In genomic region chr9:109409998-109410397, GRCh38 we compare ENCODE assay signal across 12 cellular contexts.
DNase-seq lines count a peak whose midpoint lies in the region; TF ChIP-seq lines count a peak whose summit lies in the region.
"Had no signal": no experiment of that assay in that cellular context is flagged by ENCODE, and none has a peak within 500 bp of the region (broad histone marks: within the 10 kb centered on the region; RNA-seq: fewer than 3 reads in every experiment).

No MANE protein-coding gene starts in this region.

- no peaks in the 10 kb centered on the region for H3K27me3 ChIP-seq in OCI-LY3 (ENCODE audit: low read depth, low read length)

- H3K27ac ChIP-seq in OCI-LY3 (ENCODE audit: low read length) = peak overlapping the region; percentile 94

- H3K4me3 Mint-ChIP-seq in endothelial cell (ENCODE audit: unreplicated experiment) = no peak overlapping the region
- H3K4me3 Mint-ChIP-seq: CD8-positive, alpha-beta memory T cell had no signal

- no peaks in the 10 kb centered on the region for H3K79me2 ChIP-seq in OCI-LY3 (ENCODE audit: low read length)

- TF ChIP-seq CTCF in OCI-LY3 (IDR thresholded peaks at IDR 0.05; ENCODE audit: low read depth, low read length) = peak; percentile 51
- TF ChIP-seq CTCF in endothelial cell (IDR thresholded peaks at IDR 0.05; ENCODE audit: unreplicated experiment) = no peak

- no peak overlapping the region for H3K27ac Mint-ChIP-seq in endothelial cell (ENCODE audit: unreplicated experiment)
- H3K27ac Mint-ChIP-seq: CD8-positive, alpha-beta memory T cell had no signal

- H2AFZ ChIP-seq in OCI-LY3 (ENCODE audit: low read depth, low read length) = no peak overlapping the region

- no peaks in the 10 kb centered on the region for H4K20me1 ChIP-seq in OCI-LY3 (ENCODE audit: insufficient read depth, low read length)

- H3K9me3 Mint-ChIP-seq in endothelial cell (ENCODE audit: unreplicated experiment) = no peaks in the 10 kb centered on the region
- H3K9me3 Mint-ChIP-seq: CD8-positive, alpha-beta memory T cell; naive thymus-derived CD4-positive, alpha-beta T cell had no signal

- no peaks in the 10 kb centered on the region for H3K9me3 ChIP-seq in OCI-LY3 (ENCODE audit: insufficient read depth, low read length)

- H3K4me3 ChIP-seq in OCI-LY3 (ENCODE audit: low read length) = peak overlapping the region; percentile 65

- H3K4me1 Mint-ChIP-seq in endothelial cell (ENCODE audit: unreplicated experiment) = no peaks in the 10 kb centered on the region

- peaks cover 2% of the 10 kb centered on the region for H3K27me3 Mint-ChIP-seq in endothelial cell (ENCODE audit: unreplicated experiment)

- H3K36me3 ChIP-seq in OCI-LY3 (replicated peaks; ENCODE audit: low read depth, low read length) = no peaks in the 10 kb centered on the region

- peak overlapping the region; percentile 72 for H3K9ac ChIP-seq in OCI-LY3 (ENCODE audit: low read length)

- H3K4me1 ChIP-seq in OCI-LY3 (ENCODE audit: low read length) = peaks cover 69% of the 10 kb centered on the region

- DNase-seq in stimulated activated CD4-positive, alpha-beta T cell treated with anti-CD3 and anti-CD28 coated beads, Interleukin-1b, Interleukin-23, amount 100 ng/mL, for 48 hours = peak; percentile 36
- no peak for DNase-seq in stimulated activated CD4-positive, alpha-beta T cell treated with anti-CD3 and anti-CD28 coated beads, Interleukin-4, amount 100 ng/mL, for 4 hours
- DNase-seq in endothelial cell (ENCODE audit: low spot score) = peak; percentile 62
- no peak for DNase-seq in NCI-H2081 (lab: John Stamatoyannopoulos, UW)
- DNase-seq in T1000 (lab: John Stamatoyannopoulos, UW) = no peak
- no peak for DNase-seq in NCI-H1105 treated with DMSO at 0.1 percent for 48 hours (lab: John Stamatoyannopoulos, UW)
- DNase-seq in hippocampal formation (lab: John Stamatoyannopoulos, UW) = no peak
- DNase-seq: activated CD4-positive, CD25-positive, alpha-beta regulatory T cell treated with anti-CD3 and anti-CD28 coated beads, Interleukin-2, amount 50 U/mL, for 72 hours; CD8-positive, alpha-beta memory T cell; naive thymus-derived CD4-positive, alpha-beta T cell; NCI-H2107 had no signal

- no peaks in the 10 kb centered on the region for H3K36me3 Mint-ChIP-seq in endothelial cell (ENCODE audit: low read depth, unreplicated experiment)
- H3K36me3 Mint-ChIP-seq: CD8-positive, alpha-beta memory T cell; naive thymus-derived CD4-positive, alpha-beta T cell had no signal

- H3K4me2 ChIP-seq in OCI-LY3 (ENCODE audit: low read length) = peak overlapping the region; percentile 91

Comparison
In these comparisons a context has a peak if more than half of its experiments do, and no peak if none do; other contexts are left out.
1. DNase-seq: peak in stimulated activated CD4-positive, alpha-beta T cell treated with anti-CD3 and anti-CD28 coated beads, Interleukin-1b, Interleukin-23, amount 100 ng/mL, for 48 hours (single experiment) and endothelial cell (single experiment); none in stimulated activated CD4-positive, alpha-beta T cell treated with anti-CD3 and anti-CD28 coated beads, Interleukin-4, amount 100 ng/mL, for 4 hours (0 of 2), NCI-H2081 (0 of 2), T1000 (single experiment), NCI-H1105 treated with DMSO at 0.1 percent for 48 hours (single experiment) and hippocampal formation (0 of 2).